In the genomic region with DNA sequence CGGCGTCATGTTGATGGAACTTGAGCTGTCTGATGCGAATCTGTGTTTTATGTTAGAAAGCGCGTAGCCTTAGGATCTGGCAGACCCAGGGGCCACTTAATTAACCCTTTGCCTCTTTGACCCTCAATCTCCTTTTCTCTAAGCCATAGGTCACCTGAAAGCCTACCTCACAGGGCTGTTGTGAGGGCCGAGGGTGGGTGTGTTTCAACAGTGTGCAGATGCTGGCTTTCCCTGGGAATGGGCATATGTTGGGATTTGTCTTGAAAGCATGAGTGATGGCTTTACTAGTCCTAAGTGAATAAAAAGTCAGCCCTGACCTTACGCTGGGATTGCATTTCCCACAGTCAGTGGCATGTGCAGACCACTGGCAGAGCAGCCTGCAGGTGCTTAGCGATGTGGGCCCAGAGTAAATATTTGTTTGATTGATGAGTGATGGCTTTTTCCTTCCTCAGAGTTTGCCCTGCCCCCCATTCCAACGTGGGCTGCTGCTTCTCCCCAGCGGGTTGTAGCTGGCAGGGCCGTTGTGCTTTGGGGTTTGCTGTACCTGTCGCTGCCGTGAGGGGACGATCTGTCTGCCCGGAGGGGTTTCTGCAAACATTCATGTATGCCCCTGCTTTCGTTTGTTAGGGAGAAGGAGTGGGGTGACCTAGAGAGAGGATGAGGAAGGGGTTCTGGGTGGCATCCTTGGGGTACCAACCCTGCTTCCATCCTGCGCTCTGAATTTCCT, we compare ENCODE assay signal across 35 cellular contexts. TPM values are rescaled to one million over a fixed set of nuclear protein-coding genes. Genes with fewer than 3 reads are reported as not detected.
A peak's percentile ranks its signal among the peaks of the same experiment; 100 is the strongest.
DNase-seq lines count a peak whose midpoint lies in the region; ATAC-seq, FAIRE-seq and TF ChIP-seq lines count a peak whose summit lies in the region.
"Had no signal": no experiment of that assay in that cellular context is flagged by ENCODE, and none has a peak within 500 bp of the region (broad histone marks: within the 10 kb centered on the region; RNA-seq: fewer than 3 reads in every experiment).

No MANE protein-coding gene starts in this region.

- no peak overlapping the region for H2AK5ac ChIP-seq in H1 (ENCODE audit: low read depth, low read length)

- H3K36me3 ChIP-seq in SK-N-SH (replicated peaks in 1 of 2; ENCODE audit: control insufficient read depth in 1 of 2, insufficient read depth in 2 of 2, low read length in 1 of 2) = no peaks in the 10 kb centered on the region
- H3K36me3 ChIP-seq in H1 (ENCODE audit: control insufficient read depth in 2 of 4, insufficient read depth in 4 of 4, low read length in 3 of 4) = no peaks in the 10 kb centered on the region
- H3K36me3 ChIP-seq: gastrocnemius medialis, ovary, vagina had no signal

- no peak overlapping the region for H2BK120ac ChIP-seq in H1 (replicated peaks; ENCODE audit: low read depth, low read length)

- H3K4me3 ChIP-seq in SK-N-SH (ENCODE audit: low read depth in 2 of 2, low read length in 1 of 2) (no peak overlapping the region), H1 (ENCODE audit: extremely low read depth in 1 of 4, insufficient read depth in 2 of 4, low read depth in 3 of 4, low read length in 4 of 4) (no peak overlapping the region)
- H3K4me3 ChIP-seq: gastrocnemius medialis, ovary, PC-9, smooth muscle cell, vagina had no signal

- 63% methylated on average over 15 of the region's 17 CpGs for WGBS in SK-N-SH (ENCODE audit: low lambda C conversion rate)
- 88% methylated on average over 16 of the region's 17 CpGs; no CpG with 5 or more reads in 1 of the 2 experiments for WGBS in H1 (ENCODE audit: extremely low coverage in 1 of 2, insufficient coverage in 1 of 2, insufficient read length in 1 of 2, insufficient replicate concordance in 2 of 2, low coverage in 1 of 2, low lambda C conversion rate in 2 of 2, missing lambda C conversion rate in 1 of 2), 2 experiments

- no peaks in the 10 kb centered on the region for H3K36me3 Mint-ChIP-seq in activated naive CD4-positive, alpha-beta T cell treated with anti-CD3 and anti-CD28 coated beads, Interleukin-2, amount 10 ng/mL, durations not matched to agents 7 days and 5 days
- H3K36me3 Mint-ChIP-seq: activated naive CD4-positive, alpha-beta T cell treated with anti-CD3 and anti-CD28 coated beads, Interleukin-2, amount 50 U/mL, for 24 hours; CD8-positive, alpha-beta memory T cell; natural killer cell treated with Interleukin-12 subunit alpha and Interleukin-12 subunit beta and Interleukin-15 and Interleukin-18, amount 100 ng/mL, for 72 hours had no signal

- no peaks in the 10 kb centered on the region for H3K4me1 Mint-ChIP-seq in activated naive CD4-positive, alpha-beta T cell treated with anti-CD3 and anti-CD28 coated beads, Interleukin-2, amount 10 ng/mL, durations not matched to agents 7 days and 5 days
- H3K4me1 Mint-ChIP-seq: activated naive CD4-positive, alpha-beta T cell treated with anti-CD3 and anti-CD28 coated beads, Interleukin-2, amount 50 U/mL, for 24 hours; activated T-helper 17 cell treated with anti-CD3 and anti-CD28 coated beads, Interleukin-2, amount 50 U/mL, for 72 hours; CD8-positive, alpha-beta memory T cell had no signal

- H3K9ac ChIP-seq in SK-N-SH (no peak overlapping the region), H1 (replicated peaks in 1 of 4; ENCODE audit: extremely low read depth in 1 of 4, low read depth in 3 of 4, low read length in 3 of 4) (no peak overlapping the region; a peak in 1 of 7 replicates)

- H2BK20ac ChIP-seq in H1 (ENCODE audit: low read length) = no peak overlapping the region

- DNase-seq in SK-N-SH = peak; percentile 15
- peak; percentile 60 for DNase-seq in NCI-H146 (lab: John Stamatoyannopoulos, UW)
- DNase-seq in H1 (ENCODE audit: low read depth in 1 of 2, low spot score in 2 of 2) = no peak
- DNase-seq in posterior vena cava (ENCODE audit: low spot score) = peak; percentile 44
- no peak for DNase-seq in NCI-H82 (lab: John Stamatoyannopoulos, UW)
- DNase-seq in activated naive CD4-positive, alpha-beta T cell treated with anti-CD3 and anti-CD28 coated beads, Interleukin-2, amount 10 ng/mL, durations not matched to agents 7 days and 5 days = no peak
- DNase-seq in T1000 (lab: John Stamatoyannopoulos, UW) = no peak
- DNase-seq: activated CD4-positive, alpha-beta T cell treated with anti-CD3 and anti-CD28 coated beads for 4 hours; amniotic stem cell; brain microvascular endothelial cell; CD8-positive, alpha-beta memory T cell; gastrocnemius medialis; KBM-7; kidney glomerular epithelial cell; mammary epithelial cell; NCI-H1092 treated with DMSO at 0.1 percent for 48 hours; NCI-H2081 treated with DMSO at 0.1 percent for 48 hours; PC-9; SIG-M5; stimulated activated CD4-positive, alpha-beta T cell treated with anti-CD3 and anti-CD28 coated beads, Interleukin-1b, Interleukin-23, amount 100 ng/mL, for 48 hours; stimulated activated naive CD8-positive, alpha-beta T cell treated with anti-CD3 and anti-CD28 coated beads, Interleukin-15, Interleukin-2, amounts not matched to agents 100 U/mL and 50 U/mL, for 24 hours; SW 1271 had no signal

- no peak for FAIRE-seq in H1 (lab: Jason Lieb, UNC)
- FAIRE-seq: endothelial cell of umbilical vein, H54 had no signal

- ATAC-seq in SK-N-SH treated with all-trans-retinoic acid at 6 μM for 48 hours = no peak
- ATAC-seq: activated T-helper 17 cell treated with anti-CD3 and anti-CD28 coated beads, Interleukin-2, amount 50 U/mL, for 72 hours; gastrocnemius medialis; natural killer cell treated with Interleukin-12 subunit alpha and Interleukin-12 subunit beta and Interleukin-15 and Interleukin-18, amount 100 ng/mL, for 72 hours; right cardiac atrium; stimulated activated naive CD8-positive, alpha-beta T cell treated with anti-CD3 and anti-CD28 coated beads, Interleukin-15, Interleukin-2, amounts not matched to agents 100 U/mL and 50 U/mL, for 24 hours had no signal

- H3K14ac ChIP-seq in H1 (ENCODE audit: insufficient read length) = no peak overlapping the region

- no peak overlapping the region for H2BK15ac ChIP-seq in H1 (ENCODE audit: low read length)

- TF ChIP-seq CTCF in SK-N-SH (IDR thresholded peaks at IDR 0.05) = no peak
- TF ChIP-seq CTCF in H1 (IDR thresholded peaks at IDR 0.05; ENCODE audit: control extremely low read depth in 1 of 3, insufficient read depth in 1 of 3, low read depth in 1 of 3, low read length in 3 of 3) = no peak

- H3K9me2 ChIP-seq in SK-N-SH = no peaks in the 10 kb centered on the region

- H2AFZ ChIP-seq in SK-N-SH (ENCODE audit: low read depth) = no peak overlapping the region
- no peak overlapping the region for H2AFZ ChIP-seq in H1 (ENCODE audit: low read length)
- H2AFZ ChIP-seq: PC-9 had no signal

- TF ChIP-seq EP300 in SK-N-SH (IDR thresholded peaks at IDR 0.05; ENCODE audit: borderline replicate concordance in 1 of 2, low read depth in 1 of 2, low read length in 1 of 2) (no peak), H1 (IDR thresholded peaks at IDR 0.05; ENCODE audit: borderline replicate concordance in 1 of 2, low read depth in 2 of 2, low read length in 2 of 2) (no peak)

- no peaks in the 10 kb centered on the region for H3K79me1 ChIP-seq in H1 (ENCODE audit: low read depth, low read length)

- no peaks in the 10 kb centered on the region for H3K27me3 ChIP-seq in SK-N-SH (ENCODE audit: insufficient read depth)
- no peaks in the 10 kb centered on the region for H3K27me3 ChIP-seq in H1 (replicated peaks in 1 of 4; ENCODE audit: control insufficient read depth in 3 of 4, extremely low read depth in 1 of 4, insufficient read depth in 3 of 4, low read length in 3 of 4)
- H3K27me3 ChIP-seq: brain microvascular endothelial cell, gastrocnemius medialis, ovary, vagina had no signal

- H3K4me1 ChIP-seq in SK-N-SH (ENCODE audit: control insufficient read depth in 1 of 2, insufficient read depth in 2 of 2, low read depth in 1 of 2, low read length in 1 of 2) (peaks cover 0 to 6% of the 10 kb centered on the region in 2 experiments; a peak in 2 of 4 replicates), H1 (replicated peaks in 1 of 4; ENCODE audit: control insufficient read depth in 3 of 4, insufficient read depth in 4 of 4, low read length in 3 of 4) (no peaks in the 10 kb centered on the region; a peak in 2 of 7 replicates)
- H3K4me1 ChIP-seq: gastrocnemius medialis, vagina had no signal

- no peak overlapping the region for H3K18ac ChIP-seq in H1 (ENCODE audit: extremely low read depth, low read length)

- peaks cover 2% of the 10 kb centered on the region for H3K9me3 Mint-ChIP-seq in activated naive CD4-positive, alpha-beta T cell treated with anti-CD3 and anti-CD28 coated beads, Interleukin-2, amount 10 ng/mL, durations not matched to agents 7 days and 5 days
- H3K9me3 Mint-ChIP-seq: activated naive CD4-positive, alpha-beta T cell treated with anti-CD3 and anti-CD28 coated beads, Interleukin-2, amount 50 U/mL, for 24 hours; activated T-helper 17 cell treated with anti-CD3 and anti-CD28 coated beads, Interleukin-2, amount 50 U/mL, for 72 hours; CD8-positive, alpha-beta memory T cell; natural killer cell treated with Interleukin-12 subunit alpha and Interleukin-12 subunit beta and Interleukin-15 and Interleukin-18, amount 100 ng/mL, for 72 hours had no signal

- H4K91ac ChIP-seq in H1 (replicated peaks; ENCODE audit: insufficient read length, low read length) = no peak overlapping the region

- TF ChIP-seq RAD21 in SK-N-SH (IDR thresholded peaks at IDR 0.05; ENCODE audit: low read length) = no peak
- TF ChIP-seq RAD21 in H1 (IDR thresholded peaks at IDR 0.05 in 1 of 2, conservative IDR thresholded peaks at IDR 0.05 in 1 of 2; ENCODE audit: low read depth in 2 of 2, low read length in 2 of 2) = no peak

- H3K27me3 Mint-ChIP-seq in activated naive CD4-positive, alpha-beta T cell treated with anti-CD3 and anti-CD28 coated beads, Interleukin-2, amount 10 ng/mL, durations not matched to agents 7 days and 5 days = peaks cover 7% of the 10 kb centered on the region
- H3K27me3 Mint-ChIP-seq: activated naive CD4-positive, alpha-beta T cell treated with anti-CD3 and anti-CD28 coated beads, Interleukin-2, amount 50 U/mL, for 24 hours had no signal

- H2BK5ac ChIP-seq in H1 (ENCODE audit: low read depth, low read length) = no peak overlapping the region

- H3K27ac ChIP-seq in SK-N-SH (ENCODE audit: low read depth in 2 of 2, low read length in 1 of 2) = no peak overlapping the region; a peak in 1 of 4 replicates
- no peak overlapping the region for H3K27ac ChIP-seq in H1 (ENCODE audit: low read depth, low read length)
- H3K27ac ChIP-seq: brain microvascular endothelial cell, gastrocnemius medialis, ovary, PC-9, vagina had no signal

- TF ChIP-seq POLR2A in H1 (IDR thresholded peaks at IDR 0.05; ENCODE audit: control extremely low read depth in 1 of 2, low read depth in 2 of 2, low read length in 2 of 2) = no peak

- no peak overlapping the region for H3K27ac Mint-ChIP-seq in activated naive CD4-positive, alpha-beta T cell treated with anti-CD3 and anti-CD28 coated beads, Interleukin-2, amount 10 ng/mL, durations not matched to agents 7 days and 5 days
- H3K27ac Mint-ChIP-seq: activated naive CD4-positive, alpha-beta T cell treated with anti-CD3 and anti-CD28 coated beads, Interleukin-2, amount 50 U/mL, for 24 hours; activated T-helper 17 cell treated with anti-CD3 and anti-CD28 coated beads, Interleukin-2, amount 50 U/mL, for 72 hours; CD8-positive, alpha-beta memory T cell; natural killer cell treated with Interleukin-12 subunit alpha and Interleukin-12 subunit beta and Interleukin-15 and Interleukin-18, amount 100 ng/mL, for 72 hours had no signal

- CTCF ChIA-PET in SK-N-SH (lab: Yijun Ruan, JAX) = no interaction called here
- CTCF ChIA-PET in H1 (lab: Charles Lee; ENCODE audit: partially characterized antibody) = interaction anchor here (1.5 to 9.5 kb wide), 3 partner anchors 10 to 195 kb away, joined by 3 to 70 read pairs (median 4); a partner anchor contains a TSS
- CTCF ChIA-PET in activated naive CD4-positive, alpha-beta T cell treated with anti-CD3 and anti-CD28 coated beads, Interleukin-2, amount 10 ng/mL, durations not matched to agents 7 days and 5 days (lab: Charles Lee) = no interaction called here

- H3K23me2 ChIP-seq in H1 (ENCODE audit: low read depth, low read length) = peaks cover 3% of the 10 kb centered on the region; the same call in 1 of the 2 replicates

- POLR2A ChIA-PET in SK-N-SH (lab: Yijun Ruan, JAX) (no interaction called here), H1 (lab: Charles Lee; ENCODE audit: partially characterized antibody) (no interaction called here)

- no peak overlapping the region for H3K4me3 Mint-ChIP-seq in activated naive CD4-positive, alpha-beta T cell treated with anti-CD3 and anti-CD28 coated beads, Interleukin-2, amount 10 ng/mL, durations not matched to agents 7 days and 5 days
- H3K4me3 Mint-ChIP-seq: activated naive CD4-positive, alpha-beta T cell treated with anti-CD3 and anti-CD28 coated beads, Interleukin-2, amount 50 U/mL, for 24 hours; activated T-helper 17 cell treated with anti-CD3 and anti-CD28 coated beads, Interleukin-2, amount 50 U/mL, for 72 hours; CD8-positive, alpha-beta memory T cell; natural killer cell treated with Interleukin-12 subunit alpha and Interleukin-12 subunit beta and Interleukin-15 and Interleukin-18, amount 100 ng/mL, for 72 hours had no signal

- H3K9me3 ChIP-seq in SK-N-SH (no peaks in the 10 kb centered on the region), H1 (ENCODE audit: insufficient read depth in 2 of 2, low read depth in 1 of 2, low read length in 1 of 2) (peaks cover 2 to 7% of the 10 kb centered on the region in 2 experiments; a peak in 3 of 4 replicates)
- H3K9me3 ChIP-seq: gastrocnemius medialis, ovary, vagina had no signal

- H3K4ac ChIP-seq in H1 (replicated peaks; ENCODE audit: insufficient read length, low read depth, low read length) = peak overlapping the region; percentile 17

- H4K5ac ChIP-seq in H1 (ENCODE audit: insufficient read length, low read depth, low read length) = no peak overlapping the region

- H3F3A ChIP-seq in SK-N-SH (replicated peaks; ENCODE audit: insufficient read depth) = no peaks in the 10 kb centered on the region

- no peak overlapping the region for H3K23ac ChIP-seq in H1 (ENCODE audit: insufficient read length)

- H2BK12ac ChIP-seq in H1 (ENCODE audit: low read depth, low read length) = no peak overlapping the region

- H3K56ac ChIP-seq in H1 (replicated peaks; ENCODE audit: insufficient read length, low read depth, low read length) = no peak overlapping the region

- H3K79me2 ChIP-seq in SK-N-SH (ENCODE audit: insufficient read depth) = no peaks in the 10 kb centered on the region
- H3K79me2 ChIP-seq in H1 (ENCODE audit: control insufficient read depth in 1 of 2, insufficient read depth in 2 of 2, low read length in 2 of 2) = no peaks in the 10 kb centered on the region

- intact Hi-C loops in posterior vena cava (cut with DNase I) = no loop called here

- no peak overlapping the region for H3K4me2 ChIP-seq in SK-N-SH
- no peak overlapping the region for H3K4me2 ChIP-seq in H1 (ENCODE audit: insufficient read depth in 1 of 2, low read depth in 2 of 2, low read length in 2 of 2)
- H3K4me2 ChIP-seq: PC-9, smooth muscle cell had no signal

- no peak overlapping the region for H4K8ac ChIP-seq in H1 (ENCODE audit: extremely low read depth, insufficient read depth, low read length)

- H4K20me1 ChIP-seq in SK-N-SH (ENCODE audit: insufficient read depth) (no peaks in the 10 kb centered on the region), H1 (replicated peaks in 1 of 2; ENCODE audit: control insufficient read depth in 1 of 2, insufficient read depth in 2 of 2, low read length in 2 of 2) (no peaks in the 10 kb centered on the region)

RNA-seq across cellular contexts. Expression of a gene that starts 31.4 kb away (rescaled TPM):
- not detected in 2 replicates for polyA plus RNA-seq in SK-N-SH (2012; rRNA removed)
- not detected in 2 replicates for polyA plus RNA-seq in SK-N-SH (2012; cell fraction: cytosol; rRNA removed)
- not detected in 2 replicates for polyA plus RNA-seq in SK-N-SH (2012; cell fraction: nucleus; rRNA removed)
- 1.1 and 1.3 TPM in 2 replicates for total RNA-seq in H1 (2021; fragmentation: NEBNext Ultra II Directional; extraction: Animal tissue kit (Norgen Biotek cat#: 25700))
- 0.17 and 0.49 TPM in 2 replicates for polyA plus RNA-seq in H1 (2011; rRNA removed)
- 0.12 TPM for polyA plus RNA-seq in H1 (2011; cell fraction: cytosol; rRNA removed)
- 0.46 TPM for polyA plus RNA-seq in H1 (2011; cell fraction: nucleus; rRNA removed)
- 0.13 to 0.48 TPM in 2 of 4 replicates, not detected in the others for polyA plus RNA-seq in H1 (2012, experiment 1 of 2)
- 0.07 TPM for polyA plus RNA-seq in H1 (2012, experiment 2 of 2)
- polyA plus RNA-seq in H1 (2013, experiment 1 of 2) = 5.1 TPM
- polyA plus RNA-seq in H1 (2013, experiment 2 of 2) = 5.0 TPM
- polyA minus RNA-seq in H1 (2011; rRNA and poly(A)+ RNA removed) = 0.12 and 0.16 TPM in 2 replicates
- not detected for polyA minus RNA-seq in H1 (2011; cell fraction: cytosol; rRNA and poly(A)+ RNA removed)
- not detected for polyA minus RNA-seq in H1 (2011; cell fraction: nucleus; rRNA and poly(A)+ RNA removed)
- total RNA-seq in posterior vena cava = 10 to 100 TPM; 56.2 to 99.4 TPM
- total RNA-seq: activated T-helper 17 cell treated with anti-CD3 and anti-CD28 coated beads, Interleukin-2, amount 50 U/mL, for 72 hours; natural killer cell treated with Interleukin-12 subunit alpha and Interleukin-12 subunit beta and Interleukin-15 and Interleukin-18, amount 100 ng/mL, for 72 hours; PC-9; smooth muscle cell had no signal
- polyA plus RNA-seq: CD8-positive, alpha-beta memory T cell; smooth muscle cell had no signal

RNA-seq across cellular contexts. Expression of a gene that starts 46.2 kb away (rescaled TPM):
- polyA plus RNA-seq in SK-N-SH (2012; rRNA removed) (0.05 and 0.07 TPM in 2 replicates), H1 (2011; rRNA removed) (0.02 TPM in 1 of 2 replicates, not detected in the other)
- 0.06 and 0.09 TPM in 2 replicates for polyA plus RNA-seq in SK-N-SH (2012; cell fraction: cytosol; rRNA removed)
- polyA plus RNA-seq in SK-N-SH (2012; cell fraction: nucleus; rRNA removed) = 0.01 and 0.02 TPM in 2 replicates
- not detected in 2 replicates for total RNA-seq in H1 (2021; fragmentation: NEBNext Ultra II Directional; extraction: Animal tissue kit (Norgen Biotek cat#: 25700))
- not detected for polyA plus RNA-seq in H1 (2011; cell fraction: cytosol; rRNA removed)
- 0.01 TPM for polyA plus RNA-seq in H1 (2011; cell fraction: nucleus; rRNA removed)
- polyA plus RNA-seq in H1 (2012, experiment 1 of 2) = not detected in 4 replicates
- 0.05 TPM for polyA plus RNA-seq in H1 (2012, experiment 2 of 2)
- 0.02 TPM for polyA plus RNA-seq in H1 (2013, experiment 1 of 2)
- polyA plus RNA-seq in H1 (2013, experiment 2 of 2) = not detected
- polyA minus RNA-seq in H1 (2011; rRNA and poly(A)+ RNA removed) = not detected in 2 replicates
- polyA minus RNA-seq in H1 (2011; cell fraction: cytosol; rRNA and poly(A)+ RNA removed) = not detected
- not detected for polyA minus RNA-seq in H1 (2011; cell fraction: nucleus; rRNA and poly(A)+ RNA removed)
- not detected for total RNA-seq in posterior vena cava
- total RNA-seq: activated T-helper 17 cell treated with anti-CD3 and anti-CD28 coated beads, Interleukin-2, amount 50 U/mL, for 72 hours; CD8-positive, alpha-beta memory T cell; endothelial cell of umbilical vein; fibroblast of lung; gastrocnemius medialis; mammary epithelial cell; natural killer cell treated with Interleukin-12 subunit alpha and Interleukin-12 subunit beta and Interleukin-15 and Interleukin-18, amount 100 ng/mL, for 72 hours; NCI-H460; PC-9; right cardiac atrium; temporal lobe; vagina had no signal
- polyA plus RNA-seq: CD8-positive, alpha-beta memory T cell; endothelial cell of umbilical vein; fibroblast of lung; mammary epithelial cell had no signal

Comparison
In these comparisons a context has a peak if more than half of its experiments do, and no peak if none do; other contexts are left out.
1. DNase-seq: peak in SK-N-SH (single experiment), NCI-H146 (single experiment) and posterior vena cava (single experiment); none in H1 (0 of 2), NCI-H82 (single experiment), activated naive CD4-positive, alpha-beta T cell treated with anti-CD3 and anti-CD28 coated beads, Interleukin-2, amount 10 ng/mL, durations not matched to agents 7 days and 5 days (single experiment) and T1000 (single experiment).
2. RNA of a gene that starts 31.4 kb away (total RNA-seq): 56.2 to 99.4 TPM in posterior vena cava; 1.1 to 1.3 TPM in H1; every median in the first group is over 10 times any median in the second.